Comparison of ENCODE assay signal across 14 cellular contexts in genomic region chr6:166584813-166585429, GRCh38. TPM values are rescaled to one million over a fixed set of nuclear protein-coding genes. Genes with fewer than 3 reads are reported as not detected.
A peak's percentile ranks its signal among the peaks of the same experiment; 100 is the strongest.
DNase-seq lines count a peak whose midpoint lies in the region; ATAC-seq and TF ChIP-seq lines count a peak whose summit lies in the region.
"Had no signal": no experiment of that assay in that cellular context is flagged by ENCODE, and none has a peak within 500 bp of the region (broad histone marks: within the 10 kb centered on the region; RNA-seq: fewer than 3 reads in every experiment).

No MANE protein-coding gene starts in this region.

- no peaks in the 10 kb centered on the region for H3K36me3 Mint-ChIP-seq in HFFc6 (ENCODE audit: low read depth)
- no peaks in the 10 kb centered on the region for H3K36me3 Mint-ChIP-seq in activated CD4-positive, alpha-beta memory T cell treated with anti-CD3 and anti-CD28 coated beads, Interleukin-2, amount 10 ng/mL, durations not matched to agents 7 days and 5 days (ENCODE audit: low read depth)
- H3K36me3 Mint-ChIP-seq: CD8-positive, alpha-beta T cell had no signal

- H3K27ac ChIP-seq in brain microvascular endothelial cell = no peak overlapping the region
- H3K27ac ChIP-seq in parathyroid adenoma = peak overlapping the region; percentile 12
- H3K27ac ChIP-seq: SJSA1 had no signal

- H3K27ac Mint-ChIP-seq in HFFc6 = peak overlapping the region; percentile 79
- no peak overlapping the region for H3K27ac Mint-ChIP-seq in activated CD4-positive, alpha-beta memory T cell treated with anti-CD3 and anti-CD28 coated beads, Interleukin-2, amount 10 ng/mL, durations not matched to agents 7 days and 5 days
- H3K27ac Mint-ChIP-seq: B cell; CD8-positive, alpha-beta T cell had no signal

- TF ChIP-seq CTCF in HFFc6 (IDR thresholded peaks at IDR 0.05) (no peak), brain microvascular endothelial cell (IDR thresholded peaks at IDR 0.05; ENCODE audit: low read depth, low read length, missing control alignments) (no peak), parathyroid adenoma (IDR thresholded peaks at IDR 0.05) (no peak)

- H3K27me3 ChIP-seq in brain microvascular endothelial cell (replicated peaks) (no peaks in the 10 kb centered on the region), parathyroid adenoma (ENCODE audit: control insufficient read depth, insufficient read depth, low read length) (no peaks in the 10 kb centered on the region)
- H3K27me3 ChIP-seq: SJSA1 had no signal

- in situ Hi-C loops in brain microvascular endothelial cell (cut with HindIII; ENCODE audit: low pct_ligation_motif_present, low sequenced_read_pairs) = no loop called here

- no peaks in the 10 kb centered on the region for H3K36me3 ChIP-seq in brain microvascular endothelial cell (replicated peaks)
- H3K36me3 ChIP-seq in parathyroid adenoma (ENCODE audit: control insufficient read depth, insufficient read depth, low read length) = no peaks in the 10 kb centered on the region
- H3K36me3 ChIP-seq: SJSA1 had no signal

- no peak overlapping the region for H3K4me3 ChIP-seq in brain microvascular endothelial cell (ENCODE audit: low read depth, low read length)
- H3K4me3 ChIP-seq in parathyroid adenoma (ENCODE audit: low read depth, low read length) = no peak overlapping the region
- H3K4me3 ChIP-seq: SJSA1 had no signal

- no peak overlapping the region for H3K4me2 ChIP-seq in parathyroid adenoma (ENCODE audit: low read length)

- POLR2A ChIA-PET in activated CD4-positive, alpha-beta memory T cell treated with anti-CD3 and anti-CD28 coated beads, Interleukin-2, amount 10 ng/mL, durations not matched to agents 7 days and 5 days (lab: Charles Lee) = no interaction called here

- H3K4me1 Mint-ChIP-seq in HFFc6 (ENCODE audit: low read depth) = peaks cover 36% of the 10 kb centered on the region
- H3K4me1 Mint-ChIP-seq in activated CD4-positive, alpha-beta memory T cell treated with anti-CD3 and anti-CD28 coated beads, Interleukin-2, amount 10 ng/mL, durations not matched to agents 7 days and 5 days = peaks cover 12% of the 10 kb centered on the region

- DNase-seq in AG20443 (ENCODE audit: low spot score) = peak; percentile 32
- peak; percentile 73 for DNase-seq in HFFc6
- peak; percentile 60 for DNase-seq in brain microvascular endothelial cell
- no peak for DNase-seq in activated CD4-positive, alpha-beta memory T cell treated with anti-CD3 and anti-CD28 coated beads, Interleukin-2, amount 10 ng/mL, durations not matched to agents 7 days and 5 days
- DNase-seq: CD8-positive, alpha-beta T cell; DND-41; GDM1; NCI-H187 treated with DMSO at 0.1 percent for 48 hours; NCI-H69 had no signal

- H3K9me3 ChIP-seq in parathyroid adenoma (ENCODE audit: control insufficient read depth, low read length) = no peaks in the 10 kb centered on the region
- H3K9me3 ChIP-seq: SJSA1 had no signal

- CTCF ChIA-PET in activated CD4-positive, alpha-beta memory T cell treated with anti-CD3 and anti-CD28 coated beads, Interleukin-2, amount 10 ng/mL, durations not matched to agents 7 days and 5 days (lab: Charles Lee) = no interaction called here

- H2AFZ ChIP-seq in parathyroid adenoma = no peak overlapping the region

- H3K79me2 ChIP-seq in parathyroid adenoma = peaks cover 48% of the 10 kb centered on the region

- H3K9ac ChIP-seq in parathyroid adenoma = no peak overlapping the region

- H3K9me3 Mint-ChIP-seq in HFFc6 = no peaks in the 10 kb centered on the region
- no peaks in the 10 kb centered on the region for H3K9me3 Mint-ChIP-seq in activated CD4-positive, alpha-beta memory T cell treated with anti-CD3 and anti-CD28 coated beads, Interleukin-2, amount 10 ng/mL, durations not matched to agents 7 days and 5 days
- H3K9me3 Mint-ChIP-seq: CD8-positive, alpha-beta T cell had no signal

- H3K4me3 Mint-ChIP-seq in HFFc6 = peak overlapping the region; percentile 75
- H3K4me3 Mint-ChIP-seq in activated CD4-positive, alpha-beta memory T cell treated with anti-CD3 and anti-CD28 coated beads, Interleukin-2, amount 10 ng/mL, durations not matched to agents 7 days and 5 days = no peak overlapping the region
- H3K4me3 Mint-ChIP-seq: B cell; CD8-positive, alpha-beta T cell had no signal

- H3K4me1 ChIP-seq in parathyroid adenoma = peaks cover 44% of the 10 kb centered on the region

- ATAC-seq in GM19035 (IDR thresholded peaks at IDR 0.05; ENCODE audit: unreplicated experiment) (no peak), HG03095 (IDR thresholded peaks at IDR 0.05; ENCODE audit: unreplicated experiment) (no peak)
- ATAC-seq: CD8-positive, alpha-beta T cell had no signal

- no peaks in the 10 kb centered on the region for H3K27me3 Mint-ChIP-seq in HFFc6 (ENCODE audit: insufficient read depth)
- no peaks in the 10 kb centered on the region for H3K27me3 Mint-ChIP-seq in activated CD4-positive, alpha-beta memory T cell treated with anti-CD3 and anti-CD28 coated beads, Interleukin-2, amount 10 ng/mL, durations not matched to agents 7 days and 5 days
- H3K27me3 Mint-ChIP-seq: B cell had no signal

RNA-seq across cellular contexts. Expression of gene RAMACL, which starts 1.6 kb away (rescaled TPM):
- total RNA-seq in HFFc6 (2021; fragmentation: NEBNext Ultra II Directional; extraction: Animal tissue kit (Norgen Biotek cat#: 25700)) = 1 to 10 TPM; 2.0 to 3.6 (median 2.8) TPM
- total RNA-seq in activated CD4-positive, alpha-beta memory T cell treated with anti-CD3 and anti-CD28 coated beads, Interleukin-2, amount 10 ng/mL, durations not matched to agents 7 days and 5 days = under 1 TPM in 1 of 2 experiments, not detected in 1; 0.23 TPM

RNA-seq across cellular contexts. Expression of gene RPS6KA2, which starts 42.1 kb away (rescaled TPM):
- 10 to 100 TPM; 10.1 to 13.9 (median 11.9) TPM for total RNA-seq in HFFc6 (2021; fragmentation: NEBNext Ultra II Directional; extraction: Animal tissue kit (Norgen Biotek cat#: 25700))
- 1 to 10 TPM; 6.3 to 6.5 TPM for total RNA-seq in activated CD4-positive, alpha-beta memory T cell treated with anti-CD3 and anti-CD28 coated beads, Interleukin-2, amount 10 ng/mL, durations not matched to agents 7 days and 5 days
